Comparison of ENCODE assay signal across 24 cellular contexts in the genomic region with DNA sequence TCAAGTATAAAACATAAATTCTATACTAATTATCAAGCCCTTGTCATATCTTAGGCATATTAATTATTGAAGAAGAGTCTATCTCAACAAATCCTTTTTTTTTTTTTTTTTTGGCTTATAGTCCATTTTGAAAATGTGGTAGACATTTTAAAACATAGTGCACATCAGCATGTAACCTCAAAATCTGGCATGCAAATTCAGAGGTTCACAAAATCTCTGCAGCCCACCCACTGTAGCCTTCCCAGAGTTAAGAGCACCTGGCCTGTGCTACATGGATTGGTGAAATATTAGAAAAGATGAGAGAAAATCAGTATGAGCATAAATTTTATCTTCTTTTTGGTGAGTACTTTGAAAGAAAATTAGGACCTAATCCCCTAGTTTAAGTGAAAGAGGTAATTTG.
DNase-seq lines count a peak whose midpoint lies in the region; ATAC-seq, FAIRE-seq and TF ChIP-seq lines count a peak whose summit lies in the region.
"Had no signal": no experiment of that assay in that cellular context is flagged by ENCODE, and none has a peak within 500 bp of the region (broad histone marks: within the 10 kb centered on the region; RNA-seq: fewer than 3 reads in every experiment).

No MANE protein-coding gene starts in this region.

- H3K27me3 Mint-ChIP-seq in activated CD4-positive, alpha-beta memory T cell treated with anti-CD3 and anti-CD28 coated beads for 36 hours, result no peaks in the 10 kb centered on the region
- no peaks in the 10 kb centered on the region for H3K27me3 Mint-ChIP-seq in activated CD4-positive, alpha-beta memory T cell treated with anti-CD3 and anti-CD28 coated beads, Interleukin-2, amount 10 ng/mL, durations not matched to agents 7 days and 5 days
- no peaks in the 10 kb centered on the region for H3K27me3 Mint-ChIP-seq in activated T-helper 17 cell treated with anti-CD3 and anti-CD28 coated beads, Interleukin-2, amount 50 U/mL, for 72 hours
- H3K27me3 Mint-ChIP-seq: progenitor cell of endocrine pancreas had no signal

- H3K4me1 Mint-ChIP-seq in activated CD4-positive, alpha-beta memory T cell treated with anti-CD3 and anti-CD28 coated beads for 36 hours (ENCODE audit: low read depth), result peaks cover 58% of the 10 kb centered on the region
- H3K4me1 Mint-ChIP-seq in activated CD4-positive, alpha-beta memory T cell treated with anti-CD3 and anti-CD28 coated beads, Interleukin-2, amount 10 ng/mL, durations not matched to agents 7 days and 5 days, result peaks cover 50% of the 10 kb centered on the region
- peaks cover 29% of the 10 kb centered on the region for H3K4me1 Mint-ChIP-seq in activated T-helper 17 cell treated with anti-CD3 and anti-CD28 coated beads, Interleukin-2, amount 50 U/mL, for 72 hours
- H3K4me1 Mint-ChIP-seq: neural progenitor cell had no signal

- peak overlapping the region; percentile 2 for H3K27ac Mint-ChIP-seq in activated CD4-positive, alpha-beta memory T cell treated with anti-CD3 and anti-CD28 coated beads for 36 hours
- no peak overlapping the region for H3K27ac Mint-ChIP-seq in activated CD4-positive, alpha-beta memory T cell treated with anti-CD3 and anti-CD28 coated beads, Interleukin-2, amount 10 ng/mL, durations not matched to agents 7 days and 5 days
- H3K27ac Mint-ChIP-seq in activated T-helper 17 cell treated with anti-CD3 and anti-CD28 coated beads, Interleukin-2, amount 50 U/mL, for 72 hours, result peak overlapping the region; percentile 93
- H3K27ac Mint-ChIP-seq: endodermal cell, neural progenitor cell, progenitor cell of endocrine pancreas had no signal

- peaks cover 36% of the 10 kb centered on the region for H4K20me1 ChIP-seq in osteoblast (ENCODE audit: insufficient read depth, low read length)

- no peak for ATAC-seq in activated T-helper 17 cell treated with anti-CD3 and anti-CD28 coated beads, Interleukin-2, amount 50 U/mL, for 72 hours (replicated peaks)
- ATAC-seq in HG03280 (IDR thresholded peaks at IDR 0.05; ENCODE audit: unreplicated experiment) (no peak), gastroesophageal sphincter (no peak), HG02571 (IDR thresholded peaks at IDR 0.05; ENCODE audit: unreplicated experiment) (no peak)
- ATAC-seq: A549, Panc1 had no signal

- H3K4me3 Mint-ChIP-seq in activated CD4-positive, alpha-beta memory T cell treated with anti-CD3 and anti-CD28 coated beads for 36 hours, result no peak overlapping the region
- H3K4me3 Mint-ChIP-seq in activated CD4-positive, alpha-beta memory T cell treated with anti-CD3 and anti-CD28 coated beads, Interleukin-2, amount 10 ng/mL, durations not matched to agents 7 days and 5 days, result no peak overlapping the region
- H3K4me3 Mint-ChIP-seq in activated T-helper 17 cell treated with anti-CD3 and anti-CD28 coated beads, Interleukin-2, amount 50 U/mL, for 72 hours, result peak overlapping the region; percentile 4
- H3K4me3 Mint-ChIP-seq: endodermal cell, neural progenitor cell had no signal

- H3K27me3 ChIP-seq in osteoblast (ENCODE audit: insufficient read depth, low read length) (no peaks in the 10 kb centered on the region), gastroesophageal sphincter (no peaks in the 10 kb centered on the region)
- H3K27me3 ChIP-seq: neural progenitor cell, sigmoid colon, transverse colon had no signal

- no peak for TF ChIP-seq EP300 in gastroesophageal sphincter (IDR thresholded peaks at IDR 0.05)

- H3K4me1 ChIP-seq in osteoblast (ENCODE audit: insufficient read depth, low read length), result peaks cover 55% of the 10 kb centered on the region
- peaks cover 9 to 89% (median 19%) of the 10 kb centered on the region in 3 donors for H3K4me1 ChIP-seq in gastroesophageal sphincter

- H3K4me2 ChIP-seq in osteoblast (ENCODE audit: insufficient read depth, low read length), result no peak overlapping the region
- H3K4me2 ChIP-seq: A549, neural progenitor cell had no signal

- H2AFZ ChIP-seq in osteoblast (ENCODE audit: low read length), result no peak overlapping the region
- H2AFZ ChIP-seq: neural progenitor cell had no signal

- TF ChIP-seq CTCF in osteoblast (IDR thresholded peaks at IDR 0.05; ENCODE audit: extremely low read depth, low read depth, low read length) (no peak), gastroesophageal sphincter (IDR thresholded peaks at IDR 0.05) (no peak)

- no peaks in the 10 kb centered on the region for H3K9me3 Mint-ChIP-seq in activated CD4-positive, alpha-beta memory T cell treated with anti-CD3 and anti-CD28 coated beads for 36 hours
- H3K9me3 Mint-ChIP-seq in activated CD4-positive, alpha-beta memory T cell treated with anti-CD3 and anti-CD28 coated beads, Interleukin-2, amount 10 ng/mL, durations not matched to agents 7 days and 5 days, result no peaks in the 10 kb centered on the region
- H3K9me3 Mint-ChIP-seq in activated T-helper 17 cell treated with anti-CD3 and anti-CD28 coated beads, Interleukin-2, amount 50 U/mL, for 72 hours, result no peaks in the 10 kb centered on the region
- H3K9me3 Mint-ChIP-seq: endodermal cell, neural progenitor cell had no signal

- peaks cover 95% of the 10 kb centered on the region for H3K79me2 ChIP-seq in osteoblast (ENCODE audit: insufficient read depth, low read length)

- H3K27ac ChIP-seq in osteoblast (ENCODE audit: low read depth, low read length), result peak overlapping the region; percentile 56
- no peak overlapping the region for H3K27ac ChIP-seq in gastroesophageal sphincter
- H3K27ac ChIP-seq: A549, neural progenitor cell had no signal

- TF ChIP-seq POLR2A in GM12891 (IDR thresholded peaks at IDR 0.05; ENCODE audit: low read depth, low read length), result no peak
- no peak for TF ChIP-seq POLR2A in gastroesophageal sphincter (IDR thresholded peaks at IDR 0.05)

- CTCF ChIA-PET in activated CD4-positive, alpha-beta memory T cell treated with anti-CD3 and anti-CD28 coated beads for 36 hours (lab: Charles Lee), result no interaction called here
- CTCF ChIA-PET in activated CD4-positive, alpha-beta memory T cell treated with anti-CD3 and anti-CD28 coated beads, Interleukin-2, amount 10 ng/mL, durations not matched to agents 7 days and 5 days (lab: Charles Lee), result no interaction called here

- POLR2A ChIA-PET in activated CD4-positive, alpha-beta memory T cell treated with anti-CD3 and anti-CD28 coated beads for 36 hours (lab: Charles Lee), result no interaction called here
- POLR2A ChIA-PET in activated CD4-positive, alpha-beta memory T cell treated with anti-CD3 and anti-CD28 coated beads, Interleukin-2, amount 10 ng/mL, durations not matched to agents 7 days and 5 days (lab: Charles Lee), result no interaction called here

- H3K36me3 Mint-ChIP-seq in activated CD4-positive, alpha-beta memory T cell treated with anti-CD3 and anti-CD28 coated beads for 36 hours, result peaks cover 20% of the 10 kb centered on the region
- peaks cover 42% of the 10 kb centered on the region for H3K36me3 Mint-ChIP-seq in activated CD4-positive, alpha-beta memory T cell treated with anti-CD3 and anti-CD28 coated beads, Interleukin-2, amount 10 ng/mL, durations not matched to agents 7 days and 5 days (ENCODE audit: low read depth)
- H3K36me3 Mint-ChIP-seq in activated T-helper 17 cell treated with anti-CD3 and anti-CD28 coated beads, Interleukin-2, amount 50 U/mL, for 72 hours (ENCODE audit: low read depth), result peaks cover 56% of the 10 kb centered on the region
- H3K36me3 Mint-ChIP-seq: neural progenitor cell had no signal

- no peak for FAIRE-seq in GM12891 (lab: Jason Lieb, UNC)

- H3K4me3 ChIP-seq in osteoblast (ENCODE audit: insufficient read depth, low read length), result no peak overlapping the region
- no peak overlapping the region for H3K4me3 ChIP-seq in gastroesophageal sphincter
- H3K4me3 ChIP-seq: A549, neural progenitor cell, sigmoid colon, transverse colon had no signal

- H3K36me3 ChIP-seq in osteoblast (ENCODE audit: insufficient read depth, low read length) (peaks cover 7% of the 10 kb centered on the region), gastroesophageal sphincter (no peaks in the 10 kb centered on the region)
- H3K36me3 ChIP-seq: neural progenitor cell, sigmoid colon, transverse colon had no signal

- no peak for DNase-seq in activated CD4-positive, alpha-beta memory T cell treated with anti-CD3 and anti-CD28 coated beads for 36 hours
- DNase-seq in activated CD4-positive, alpha-beta memory T cell treated with anti-CD3 and anti-CD28 coated beads, Interleukin-2, amount 10 ng/mL, durations not matched to agents 7 days and 5 days, result no peak
- DNase-seq in GM12891 (ENCODE audit: insufficient read length, low spot score), result no peak
- no peak for DNase-seq in osteoblast (ENCODE audit: insufficient read length, low spot score, missing footprints)
- DNase-seq: activated CD8-positive, alpha-beta memory T cell treated with anti-CD3 and anti-CD28 coated beads, Interleukin-2, amount 50 U/mL, for 48 hours; activated gamma-delta T cell treated with Interleukin-2 at 50 U/mL for 16 hours; aorta; endodermal cell; HCEC 1CT; NCI-H1048; NCI-H187; NCI-H524 treated with DMSO at 0.1 percent for 48 hours; SIG-M5; sigmoid colon; stimulated activated CD4-positive, alpha-beta T cell treated with anti-CD3 and anti-CD28 coated beads, Interleukin-15, amount 100 ng/mL, for 24 hours; transverse colon had no signal

- intact Hi-C loops in activated CD4-positive, alpha-beta memory T cell treated with anti-CD3 and anti-CD28 coated beads for 36 hours (cut with micrococcal nuclease), result no loop called here

- H3K9me3 ChIP-seq in osteoblast (ENCODE audit: low read depth, low read length) (no peaks in the 10 kb centered on the region), gastroesophageal sphincter (no peaks in the 10 kb centered on the region)
- H3K9me3 ChIP-seq: A549, sigmoid colon, transverse colon had no signal

TF ChIP-seq in GM12891, 5 proteins besides CTCF, POLR2A, EP300 and RAD21:
- TF ChIP-seq POU2F2 (IDR thresholded peaks at IDR 0.05; ENCODE audit: low read depth, low read length) (peak; percentile 73; the same call in 1 of the 2 replicates), TAF1 (IDR thresholded peaks at IDR 0.05; ENCODE audit: low read depth, low read length) (no peak)
